ENCODE assay signal across 30 cellular contexts in genomic region chr3:13713396-13713795, GRCh38.
DNase-seq lines count a peak whose midpoint lies in the region; ATAC-seq and TF ChIP-seq lines count a peak whose summit lies in the region.
"Had no signal": no experiment of that assay in that cellular context is flagged by ENCODE, and none has a peak within 500 bp of the region (broad histone marks: within the 10 kb centered on the region; RNA-seq: fewer than 3 reads in every experiment).

No MANE protein-coding gene starts in this region.

- no peaks in the 10 kb centered on the region for H3K9me3 ChIP-seq in upper lobe of right lung

- ATAC-seq in activated T-cell treated with anti-CD3 and anti-CD28 coated beads, Interleukin-2, amount 50 U/mL, for 4 hours: no peak
- no peak for ATAC-seq in upper lobe of right lung
- ATAC-seq: activated CD4-positive, CD25-positive, alpha-beta regulatory T cell treated with anti-CD3 and anti-CD28 coated beads, Interleukin-2, amount 50 U/mL, for 24 hours; activated CD8-positive, alpha-beta T cell treated with anti-CD3 and anti-CD28 coated beads, Interleukin-2, amount 10 ng/mL, durations not matched to agents 7 days and 5 days; GM12878; left cardiac atrium; Panc1; stimulated activated memory B cell treated with anti-CD40 and anti-IgM and Interleukin-4, amounts not matched to agents 10 μg/mL and 1 μg/mL and 100 μg/mL, for 72 hours; T-helper 17 cell had no signal

- H3K4me3 ChIP-seq in upper lobe of right lung: no peak overlapping the region
- H3K4me3 ChIP-seq: GM12878 had no signal

- intact Hi-C loops in posterior vena cava (cut with DNase I) (no loop called here), upper lobe of right lung (cut with DNase I) (no loop called here)

- H3K36me3 Mint-ChIP-seq in activated T-cell treated with anti-CD3 and anti-CD28 coated beads, Interleukin-2, amount 50 U/mL, for 4 hours (ENCODE audit: insufficient read depth): no peaks in the 10 kb centered on the region
- H3K36me3 Mint-ChIP-seq: activated naive CD4-positive, alpha-beta T cell treated with anti-CD3 and anti-CD28 coated beads, Interleukin-2, amount 50 U/mL, for 24 hours; stimulated activated memory B cell treated with anti-CD40 and anti-IgM and Interleukin-4, amounts not matched to agents 10 μg/mL and 1 μg/mL and 100 μg/mL, for 72 hours had no signal

- H3K27me3 Mint-ChIP-seq in activated T-cell treated with anti-CD3 and anti-CD28 coated beads, Interleukin-2, amount 50 U/mL, for 4 hours (ENCODE audit: low read depth): no peaks in the 10 kb centered on the region
- H3K27me3 Mint-ChIP-seq: T-helper 17 cell had no signal

- no peak for TF ChIP-seq CTCF in upper lobe of right lung (IDR thresholded peaks at IDR 0.05)

- DNase-seq in activated T-cell treated with anti-CD3 and anti-CD28 coated beads, Interleukin-2, amount 50 U/mL, for 48 hours: peak; percentile 4 to 6
- DNase-seq in activated T-cell treated with anti-CD3 and anti-CD28 coated beads, Interleukin-2, amount 50 U/mL, for 4 hours: no peak
- peak; percentile 23 for DNase-seq in activated CD8-positive, alpha-beta memory T cell treated with anti-CD3 and anti-CD28 coated beads, Interleukin-2, amount 50 U/mL, for 48 hours
- peak; percentile 35 for DNase-seq in posterior vena cava (ENCODE audit: low spot score)
- peak; percentile 11 for DNase-seq in upper lobe of right lung
- no peak for DNase-seq in DMS53 treated with DMSO at 0.1 percent for 48 hours (lab: John Stamatoyannopoulos, UW; ENCODE audit: unreplicated experiment)
- DNase-seq in activated gamma-delta T cell (lab: John Stamatoyannopoulos, UW): no peak
- DNase-seq: ACHN; CD4-positive, alpha-beta memory T cell; effector CD4-positive, alpha-beta T cell; hippocampal formation; immature natural killer cell; left cardiac atrium; NCI-H146; NCI-H2107; NCI-H345; NCI-H69; SHP77; stimulated activated CD4-positive, alpha-beta T cell treated with anti-CD3 and anti-CD28 coated beads, Interleukin-4, amount 100 ng/mL, for 4 hours; T-helper 17 cell had no signal

- H3K27ac ChIP-seq in upper lobe of right lung: no peak overlapping the region
- H3K27ac ChIP-seq: parathyroid adenoma had no signal

- no peaks in the 10 kb centered on the region for H3K27me3 ChIP-seq in upper lobe of right lung

- no peaks in the 10 kb centered on the region for H3K4me1 Mint-ChIP-seq in activated T-cell treated with anti-CD3 and anti-CD28 coated beads, Interleukin-2, amount 50 U/mL, for 4 hours (ENCODE audit: low read depth)
- H3K4me1 Mint-ChIP-seq: activated naive CD4-positive, alpha-beta T cell treated with anti-CD3 and anti-CD28 coated beads, Interleukin-2, amount 50 U/mL, for 24 hours; B cell; CD4-positive, alpha-beta memory T cell; immature natural killer cell; neural crest cell; stimulated activated memory B cell treated with anti-CD40 and anti-IgM and Interleukin-4, amounts not matched to agents 10 μg/mL and 1 μg/mL and 100 μg/mL, for 72 hours; T-helper 17 cell had no signal

- peaks cover 5% of the 10 kb centered on the region for H3K9me3 Mint-ChIP-seq in activated T-cell treated with anti-CD3 and anti-CD28 coated beads, Interleukin-2, amount 50 U/mL, for 4 hours

- H3K36me3 ChIP-seq in upper lobe of right lung: no peaks in the 10 kb centered on the region

- no peaks in the 10 kb centered on the region for H3K4me1 ChIP-seq in upper lobe of right lung
- H3K4me1 ChIP-seq: parathyroid adenoma had no signal

- no peak overlapping the region for H3K4me3 Mint-ChIP-seq in activated T-cell treated with anti-CD3 and anti-CD28 coated beads, Interleukin-2, amount 50 U/mL, for 4 hours
- H3K4me3 Mint-ChIP-seq: activated CD8-positive, alpha-beta T cell treated with anti-CD3 and anti-CD28 coated beads, Interleukin-2, amount 10 ng/mL, durations not matched to agents 7 days and 5 days; activated naive CD4-positive, alpha-beta T cell treated with anti-CD3 and anti-CD28 coated beads, Interleukin-2, amount 50 U/mL, for 24 hours; activated T-helper 1 cell treated with anti-CD3 and anti-CD28 coated beads, Interleukin-12 subunit alpha, Interleukin-12 subunit beta, Interleukin-2, Interleukin-4 antibody, amounts not matched to agents 30 ng/mL and 10 ng/mL and 1 ng/mL, durations not matched to agents 14 hours and 24 hours and 36 hours; B cell; immature natural killer cell; neural crest cell; stimulated activated memory B cell treated with anti-CD40 and anti-IgM and Interleukin-4, amounts not matched to agents 10 μg/mL and 1 μg/mL and 100 μg/mL, for 72 hours; T-helper 17 cell had no signal

Comparison
In these comparisons a context has a peak if more than half of its experiments do, and no peak if none do; other contexts are left out.
1. DNase-seq: peak in activated T-cell treated with anti-CD3 and anti-CD28 coated beads, Interleukin-2, amount 50 U/mL, for 48 hours (2 of 2), activated CD8-positive, alpha-beta memory T cell treated with anti-CD3 and anti-CD28 coated beads, Interleukin-2, amount 50 U/mL, for 48 hours (single experiment), posterior vena cava (single experiment) and upper lobe of right lung (single experiment); none in activated T-cell treated with anti-CD3 and anti-CD28 coated beads, Interleukin-2, amount 50 U/mL, for 4 hours (single experiment), DMS53 treated with DMSO at 0.1 percent for 48 hours (single experiment) and activated gamma-delta T cell (single experiment).